2 cellular contexts compared by ENCODE assay signal in the genomic region with DNA sequence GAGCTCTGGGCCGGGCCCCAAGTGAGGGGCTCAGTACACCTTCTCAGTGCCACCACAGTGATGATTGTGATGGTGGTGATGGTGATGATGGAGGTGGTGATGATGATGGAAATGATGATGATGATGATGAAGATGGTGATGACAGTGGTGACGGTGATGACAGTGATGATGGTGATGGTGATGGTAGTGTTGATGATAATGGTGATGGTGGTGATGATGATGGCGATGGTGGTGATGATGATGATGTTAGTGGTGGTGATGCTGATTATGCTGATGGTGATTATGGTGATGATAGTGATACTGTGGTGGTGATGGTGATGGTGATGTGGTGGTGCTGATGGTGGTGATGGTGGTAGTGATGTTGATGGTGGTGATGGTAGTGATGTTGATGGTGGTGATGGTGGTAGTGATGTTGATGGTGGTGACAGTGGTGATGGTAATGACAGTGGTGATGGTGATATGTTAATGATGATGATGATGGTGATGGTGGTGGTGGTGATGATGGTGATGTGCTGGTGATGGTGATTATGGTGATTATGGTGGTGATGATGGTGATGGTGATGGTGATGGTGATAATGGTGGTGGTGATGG.
TF ChIP-seq lines count a peak whose summit lies in the region.

No MANE protein-coding gene starts in this region.

TF ChIP-seq in K562, 482 proteins besides CTCF, POLR2A, EP300 and RAD21:
- TF ChIP-seq, protein P1, sequence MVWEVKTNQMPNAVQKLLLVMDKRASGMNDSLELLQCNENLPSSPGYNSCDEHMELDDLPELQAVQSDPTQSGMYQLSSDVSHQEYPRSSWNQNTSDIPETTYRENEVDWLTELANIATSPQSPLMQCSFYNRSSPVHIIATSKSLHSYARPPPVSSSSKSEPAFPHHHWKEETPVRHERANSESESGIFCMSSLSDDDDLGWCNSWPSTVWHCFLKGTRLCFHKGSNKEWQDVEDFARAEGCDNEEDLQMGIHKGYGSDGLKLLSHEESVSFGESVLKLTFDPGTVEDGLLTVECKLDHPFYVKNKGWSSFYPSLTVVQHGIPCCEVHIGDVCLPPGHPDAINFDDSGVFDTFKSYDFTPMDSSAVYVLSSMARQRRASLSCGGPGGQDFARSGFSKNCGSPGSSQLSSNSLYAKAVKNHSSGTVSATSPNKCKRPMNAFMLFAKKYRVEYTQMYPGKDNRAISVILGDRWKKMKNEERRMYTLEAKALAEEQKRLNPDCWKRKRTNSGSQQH (CRISPR knock-in tag; IDR thresholded peaks at IDR 0.05) = peak; percentile 46; the same call in 1 of the 2 replicates
- TF ChIP-seq LEF1 (IDR thresholded peaks at IDR 0.05) (no peak), TSC22D4 (tag; IDR thresholded peaks at IDR 0.05) (0 out of 2 replicates have a peak, but pooled peaks have one; percentile 32)

TF ChIP-seq in HepG2, 621 proteins besides CTCF, POLR2A, EP300 and RAD21:
- no peak for TF ChIP-seq GATA4 (IDR thresholded peaks at IDR 0.05; ENCODE audit: borderline replicate concordance, low read depth)
- no peak for TF ChIP-seq ZSCAN21 (CRISPR knock-in tag; IDR thresholded peaks at IDR 0.05; ENCODE audit: borderline replicate concordance)
- TF ChIP-seq, protein P2, sequence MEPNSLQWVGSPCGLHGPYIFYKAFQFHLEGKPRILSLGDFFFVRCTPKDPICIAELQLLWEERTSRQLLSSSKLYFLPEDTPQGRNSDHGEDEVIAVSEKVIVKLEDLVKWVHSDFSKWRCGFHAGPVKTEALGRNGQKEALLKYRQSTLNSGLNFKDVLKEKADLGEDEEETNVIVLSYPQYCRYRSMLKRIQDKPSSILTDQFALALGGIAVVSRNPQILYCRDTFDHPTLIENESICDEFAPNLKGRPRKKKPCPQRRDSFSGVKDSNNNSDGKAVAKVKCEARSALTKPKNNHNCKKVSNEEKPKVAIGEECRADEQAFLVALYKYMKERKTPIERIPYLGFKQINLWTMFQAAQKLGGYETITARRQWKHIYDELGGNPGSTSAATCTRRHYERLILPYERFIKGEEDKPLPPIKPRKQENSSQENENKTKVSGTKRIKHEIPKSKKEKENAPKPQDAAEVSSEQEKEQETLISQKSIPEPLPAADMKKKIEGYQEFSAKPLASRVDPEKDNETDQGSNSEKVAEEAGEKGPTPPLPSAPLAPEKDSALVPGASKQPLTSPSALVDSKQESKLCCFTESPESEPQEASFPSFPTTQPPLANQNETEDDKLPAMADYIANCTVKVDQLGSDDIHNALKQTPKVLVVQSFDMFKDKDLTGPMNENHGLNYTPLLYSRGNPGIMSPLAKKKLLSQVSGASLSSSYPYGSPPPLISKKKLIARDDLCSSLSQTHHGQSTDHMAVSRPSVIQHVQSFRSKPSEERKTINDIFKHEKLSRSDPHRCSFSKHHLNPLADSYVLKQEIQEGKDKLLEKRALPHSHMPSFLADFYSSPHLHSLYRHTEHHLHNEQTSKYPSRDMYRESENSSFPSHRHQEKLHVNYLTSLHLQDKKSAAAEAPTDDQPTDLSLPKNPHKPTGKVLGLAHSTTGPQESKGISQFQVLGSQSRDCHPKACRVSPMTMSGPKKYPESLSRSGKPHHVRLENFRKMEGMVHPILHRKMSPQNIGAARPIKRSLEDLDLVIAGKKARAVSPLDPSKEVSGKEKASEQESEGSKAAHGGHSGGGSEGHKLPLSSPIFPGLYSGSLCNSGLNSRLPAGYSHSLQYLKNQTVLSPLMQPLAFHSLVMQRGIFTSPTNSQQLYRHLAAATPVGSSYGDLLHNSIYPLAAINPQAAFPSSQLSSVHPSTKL (CRISPR knock-in tag; IDR thresholded peaks at IDR 0.05) = no peak
- no peak for TF ChIP-seq MAF1 (CRISPR knock-in tag; IDR thresholded peaks at IDR 0.05; ENCODE audit: borderline replicate concordance)
- TF ChIP-seq CREB1 (IDR thresholded peaks at IDR 0.05) = peak; percentile 97
- TF ChIP-seq CREB1 (CRISPR knock-in tag; IDR thresholded peaks at IDR 0.05) = no peak
- TF ChIP-seq, protein P3, sequence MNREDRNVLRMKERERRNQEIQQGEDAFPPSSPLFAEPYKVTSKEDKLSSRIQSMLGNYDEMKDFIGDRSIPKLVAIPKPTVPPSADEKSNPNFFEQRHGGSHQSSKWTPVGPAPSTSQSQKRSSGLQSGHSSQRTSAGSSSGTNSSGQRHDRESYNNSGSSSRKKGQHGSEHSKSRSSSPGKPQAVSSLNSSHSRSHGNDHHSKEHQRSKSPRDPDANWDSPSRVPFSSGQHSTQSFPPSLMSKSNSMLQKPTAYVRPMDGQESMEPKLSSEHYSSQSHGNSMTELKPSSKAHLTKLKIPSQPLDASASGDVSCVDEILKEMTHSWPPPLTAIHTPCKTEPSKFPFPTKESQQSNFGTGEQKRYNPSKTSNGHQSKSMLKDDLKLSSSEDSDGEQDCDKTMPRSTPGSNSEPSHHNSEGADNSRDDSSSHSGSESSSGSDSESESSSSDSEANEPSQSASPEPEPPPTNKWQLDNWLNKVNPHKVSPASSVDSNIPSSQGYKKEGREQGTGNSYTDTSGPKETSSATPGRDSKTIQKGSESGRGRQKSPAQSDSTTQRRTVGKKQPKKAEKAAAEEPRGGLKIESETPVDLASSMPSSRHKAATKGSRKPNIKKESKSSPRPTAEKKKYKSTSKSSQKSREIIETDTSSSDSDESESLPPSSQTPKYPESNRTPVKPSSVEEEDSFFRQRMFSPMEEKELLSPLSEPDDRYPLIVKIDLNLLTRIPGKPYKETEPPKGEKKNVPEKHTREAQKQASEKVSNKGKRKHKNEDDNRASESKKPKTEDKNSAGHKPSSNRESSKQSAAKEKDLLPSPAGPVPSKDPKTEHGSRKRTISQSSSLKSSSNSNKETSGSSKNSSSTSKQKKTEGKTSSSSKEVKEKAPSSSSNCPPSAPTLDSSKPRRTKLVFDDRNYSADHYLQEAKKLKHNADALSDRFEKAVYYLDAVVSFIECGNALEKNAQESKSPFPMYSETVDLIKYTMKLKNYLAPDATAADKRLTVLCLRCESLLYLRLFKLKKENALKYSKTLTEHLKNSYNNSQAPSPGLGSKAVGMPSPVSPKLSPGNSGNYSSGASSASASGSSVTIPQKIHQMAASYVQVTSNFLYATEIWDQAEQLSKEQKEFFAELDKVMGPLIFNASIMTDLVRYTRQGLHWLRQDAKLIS (CRISPR knock-in tag; IDR thresholded peaks at IDR 0.05) = no peak
- TF ChIP-seq ATF7 (IDR thresholded peaks at IDR 0.05) = peak; percentile 30; the same call in 1 of the 2 replicates
- no peak for TF ChIP-seq ATF7 (CRISPR knock-in tag; IDR thresholded peaks at IDR 0.05)
